In genomic region chr6:154002894-154003293, GRCh38 we compare ENCODE assay signal across 29 cellular contexts. TPM values are rescaled to one million over a fixed set of nuclear protein-coding genes. Genes with fewer than 3 reads are reported as not detected.
A peak's percentile ranks its signal among the peaks of the same experiment; 100 is the strongest.
DNase-seq lines count a peak whose midpoint lies in the region; ATAC-seq, FAIRE-seq and TF ChIP-seq lines count a peak whose summit lies in the region.
"Had no signal": no experiment of that assay in that cellular context is flagged by ENCODE, and none has a peak within 500 bp of the region (broad histone marks: within the 10 kb centered on the region; RNA-seq: fewer than 3 reads in every experiment).

No MANE protein-coding gene starts in this region.

- no peak overlapping the region for H4K5ac ChIP-seq in H1 (ENCODE audit: insufficient read length, low read depth, low read length)

- TF ChIP-seq RAD21 in H1 (IDR thresholded peaks at IDR 0.05 in 1 of 2, conservative IDR thresholded peaks at IDR 0.05 in 1 of 2; ENCODE audit: low read depth in 2 of 2, low read length in 2 of 2), result no peak

- H2BK120ac ChIP-seq in H1 (replicated peaks; ENCODE audit: low read depth, low read length), result no peak overlapping the region

- H3K4me2 ChIP-seq in H1 (ENCODE audit: insufficient read depth in 1 of 2, low read depth in 2 of 2, low read length in 2 of 2), result no peak overlapping the region
- H3K4me2 ChIP-seq: BLaER1 had no signal

- no peak overlapping the region for H2BK5ac ChIP-seq in H1 (ENCODE audit: low read depth, low read length)

- H2BK15ac ChIP-seq in H1 (ENCODE audit: low read length), result no peak overlapping the region

- no peak for TF ChIP-seq EP300 in H1 (IDR thresholded peaks at IDR 0.05; ENCODE audit: borderline replicate concordance in 1 of 2, low read depth in 2 of 2, low read length in 2 of 2)

- no peak overlapping the region for H3K4ac ChIP-seq in H1 (replicated peaks; ENCODE audit: insufficient read length, low read depth, low read length)

- no peaks in the 10 kb centered on the region for H3K36me3 ChIP-seq in H1 (ENCODE audit: control insufficient read depth in 2 of 4, insufficient read depth in 4 of 4, low read length in 3 of 4)
- H3K36me3 ChIP-seq: BE2C, BLaER1 had no signal

- no peak overlapping the region for H3K23ac ChIP-seq in H1 (ENCODE audit: insufficient read length)

- H3K9me3 ChIP-seq in H1 (ENCODE audit: insufficient read depth in 2 of 2, low read depth in 1 of 2, low read length in 1 of 2), result no peaks in the 10 kb centered on the region
- H3K9me3 ChIP-seq: BE2C had no signal

- no peak for TF ChIP-seq POLR2A in H1 (IDR thresholded peaks at IDR 0.05; ENCODE audit: control extremely low read depth in 1 of 2, low read depth in 2 of 2, low read length in 2 of 2)

- H3K79me1 ChIP-seq in H1 (ENCODE audit: low read depth, low read length), result no peaks in the 10 kb centered on the region

- H4K20me1 ChIP-seq in H1 (replicated peaks in 1 of 2; ENCODE audit: control insufficient read depth in 1 of 2, insufficient read depth in 2 of 2, low read length in 2 of 2), result no peaks in the 10 kb centered on the region
- H4K20me1 ChIP-seq: BLaER1 had no signal

- no peaks in the 10 kb centered on the region for H3K36me3 Mint-ChIP-seq in stimulated activated effector memory CD8-positive, alpha-beta T cell treated with anti-CD3 and anti-CD28 coated beads, Interleukin-12 subunit alpha, Interleukin-12 subunit beta, amount 100 ng/mL, for 72 hours
- no peaks in the 10 kb centered on the region for H3K36me3 Mint-ChIP-seq in natural killer cell
- H3K36me3 Mint-ChIP-seq: CD14-positive monocyte; CD4-positive, CD25-positive, alpha-beta regulatory T cell; CD8-positive, alpha-beta memory T cell had no signal

- no peak overlapping the region for H3K4me3 ChIP-seq in H1 (ENCODE audit: extremely low read depth in 1 of 4, insufficient read depth in 2 of 4, low read depth in 3 of 4, low read length in 4 of 4)
- H3K4me3 ChIP-seq: BLaER1, GM12878 had no signal

- H3K4me1 Mint-ChIP-seq in stimulated activated effector memory CD8-positive, alpha-beta T cell treated with anti-CD3 and anti-CD28 coated beads, Interleukin-12 subunit alpha, Interleukin-12 subunit beta, amount 100 ng/mL, for 72 hours, result no peaks in the 10 kb centered on the region
- H3K4me1 Mint-ChIP-seq in natural killer cell, result no peaks in the 10 kb centered on the region
- H3K4me1 Mint-ChIP-seq: CD14-positive monocyte; CD4-positive, alpha-beta memory T cell; CD4-positive, CD25-positive, alpha-beta regulatory T cell; CD8-positive, alpha-beta memory T cell had no signal

- H3K18ac ChIP-seq in H1 (ENCODE audit: extremely low read depth, low read length), result no peak overlapping the region

- WGBS in H1 (ENCODE audit: extremely low coverage in 1 of 2, insufficient coverage in 1 of 2, insufficient read length in 1 of 2, insufficient replicate concordance in 2 of 2, low coverage in 1 of 2, low lambda C conversion rate in 2 of 2, missing lambda C conversion rate in 1 of 2), 2 experiments, result 95% methylated on average over 5 of the region's 5 CpGs; no CpG with 5 or more reads in 1 of the 2 experiments

- H3K27me3 ChIP-seq in H1 (replicated peaks in 1 of 4; ENCODE audit: control insufficient read depth in 3 of 4, extremely low read depth in 1 of 4, insufficient read depth in 3 of 4, low read length in 3 of 4), result no peaks in the 10 kb centered on the region
- H3K27me3 ChIP-seq: BE2C, BLaER1 had no signal

- H4K91ac ChIP-seq in H1 (replicated peaks; ENCODE audit: insufficient read length, low read length), result no peak overlapping the region

- H3K9me3 Mint-ChIP-seq in stimulated activated effector memory CD8-positive, alpha-beta T cell treated with anti-CD3 and anti-CD28 coated beads, Interleukin-12 subunit alpha, Interleukin-12 subunit beta, amount 100 ng/mL, for 72 hours, result no peaks in the 10 kb centered on the region
- H3K9me3 Mint-ChIP-seq in natural killer cell, result peaks cover 4 to 9% of the 10 kb centered on the region in 2 donors

- H2BK20ac ChIP-seq in H1 (ENCODE audit: low read length), result no peak overlapping the region

- H3K4me3 Mint-ChIP-seq in stimulated activated effector memory CD8-positive, alpha-beta T cell treated with anti-CD3 and anti-CD28 coated beads, Interleukin-12 subunit alpha, Interleukin-12 subunit beta, amount 100 ng/mL, for 72 hours, result no peak overlapping the region
- no peak overlapping the region for H3K4me3 Mint-ChIP-seq in natural killer cell
- H3K4me3 Mint-ChIP-seq: CD14-positive monocyte; CD4-positive, alpha-beta memory T cell; CD4-positive, CD25-positive, alpha-beta regulatory T cell; CD8-positive, alpha-beta memory T cell had no signal

- no peak overlapping the region for H2AFZ ChIP-seq in H1 (ENCODE audit: low read length)

- TF ChIP-seq CTCF in H1 (IDR thresholded peaks at IDR 0.05; ENCODE audit: control extremely low read depth in 1 of 3, insufficient read depth in 1 of 3, low read depth in 1 of 3, low read length in 3 of 3) (no peak), natural killer cell (IDR thresholded peaks at IDR 0.05) (no peak)

- no peaks in the 10 kb centered on the region for H3K79me2 ChIP-seq in H1 (ENCODE audit: control insufficient read depth in 1 of 2, insufficient read depth in 2 of 2, low read length in 2 of 2)

- H3K9ac ChIP-seq in H1 (replicated peaks in 1 of 4; ENCODE audit: extremely low read depth in 1 of 4, low read depth in 3 of 4, low read length in 3 of 4), result no peak overlapping the region
- H3K9ac ChIP-seq: BLaER1 had no signal

- H3K27ac Mint-ChIP-seq in stimulated activated effector memory CD8-positive, alpha-beta T cell treated with anti-CD3 and anti-CD28 coated beads, Interleukin-12 subunit alpha, Interleukin-12 subunit beta, amount 100 ng/mL, for 72 hours, result no peak overlapping the region
- H3K27ac Mint-ChIP-seq in natural killer cell, result no peak overlapping the region
- H3K27ac Mint-ChIP-seq: CD14-positive monocyte; CD4-positive, alpha-beta memory T cell; CD4-positive, CD25-positive, alpha-beta regulatory T cell; CD8-positive, alpha-beta memory T cell had no signal

- H3K27me3 Mint-ChIP-seq in natural killer cell (ENCODE audit: low read depth in 2 of 2), result no peaks in the 10 kb centered on the region

- no peak for FAIRE-seq in H1 (lab: Jason Lieb, UNC)
- FAIRE-seq: A204.1, GM12878, GM12892, GM18507 had no signal

- DNase-seq in H1 (ENCODE audit: low read depth in 1 of 2, low spot score in 2 of 2) (no peak), amniotic stem cell (lab: John Stamatoyannopoulos, UW) (no peak), left colon (no peak), natural killer cell (no peak)
- DNase-seq in stimulated activated effector memory CD8-positive, alpha-beta T cell treated with anti-CD3 and anti-CD28 coated beads, Interleukin-12 subunit alpha, Interleukin-12 subunit beta, amount 100 ng/mL, for 72 hours (ENCODE audit: low spot score in 2 of 2), result no peak
- DNase-seq: 8988T; ACHN; BE2C; CD4-positive, CD25-positive, alpha-beta regulatory T cell; CD8-positive, alpha-beta memory T cell; COR-L47; DMS 273 treated with DMSO at 0.1 percent for 48 hours; DMS153; DMS53; DMS79; DND-41; EL; GDM1 had no signal

- intact Hi-C loops in left colon (cut with DNase I, micrococcal nuclease), result no loop called here
- intact Hi-C loops in natural killer cell (cut with micrococcal nuclease), result no loop called here

- no peak overlapping the region for H2BK12ac ChIP-seq in H1 (ENCODE audit: low read depth, low read length)

- no peak overlapping the region for H2AK5ac ChIP-seq in H1 (ENCODE audit: low read depth, low read length)

- no peak overlapping the region for H3K27ac ChIP-seq in H1 (ENCODE audit: low read depth, low read length)
- H3K27ac ChIP-seq: BLaER1 had no signal

- H3K23me2 ChIP-seq in H1 (ENCODE audit: low read depth, low read length), result no peaks in the 10 kb centered on the region; the same call in 1 of the 2 replicates

- H4K8ac ChIP-seq in H1 (ENCODE audit: extremely low read depth, insufficient read depth, low read length), result peak overlapping the region; percentile 25; the same call in 1 of the 2 replicates

- no peak overlapping the region for H3K56ac ChIP-seq in H1 (replicated peaks; ENCODE audit: insufficient read length, low read depth, low read length)

- peaks cover 0 to 3% (median 0%) of the 10 kb centered on the region in 4 experiments; a peak in 2 of 7 replicates for H3K4me1 ChIP-seq in H1 (replicated peaks in 1 of 4; ENCODE audit: control insufficient read depth in 3 of 4, insufficient read depth in 4 of 4, low read length in 3 of 4)
- H3K4me1 ChIP-seq: BE2C, BLaER1 had no signal

- POLR2A ChIA-PET in H1 (lab: Charles Lee; ENCODE audit: partially characterized antibody), result no interaction called here

- CTCF ChIA-PET in H1 (lab: Charles Lee; ENCODE audit: partially characterized antibody), result interaction anchor here (0.6 to 2.0 kb wide), 3 partner anchors 10 to 189 kb away, joined by 3 to 6 read pairs (median 4); no protein-coding TSS in a partner anchor

- ATAC-seq in stimulated activated effector memory CD8-positive, alpha-beta T cell treated with anti-CD3 and anti-CD28 coated beads, Interleukin-12 subunit alpha, Interleukin-12 subunit beta, amount 100 ng/mL, for 72 hours, result peak; percentile 13
- ATAC-seq in left colon (no peak), natural killer cell (no peak)
- ATAC-seq: GM12878 had no signal

- no peak overlapping the region for H3K14ac ChIP-seq in H1 (ENCODE audit: insufficient read length)

TF ChIP-seq in H1, 55 proteins besides CTCF, POLR2A, EP300 and RAD21:
- no peak for TF ChIP-seq POLR2AphosphoS5 (IDR thresholded peaks at IDR 0.05; ENCODE audit: low read depth, low read length)
- no peak for TF ChIP-seq NANOG (IDR thresholded peaks at IDR 0.05; ENCODE audit: insufficient read depth, low read depth, low read length, poor library complexity, severe bottlenecking)
- no peak for TF ChIP-seq SAP30 (IDR thresholded peaks at IDR 0.05; ENCODE audit: insufficient read depth, insufficient replicate concordance, low read length)
TF ChIP-seq in H1: peak in this region for 0.

RNA-seq across cellular contexts. Expression of gene OPRM1, which starts 36.1 kb away (rescaled TPM):
- not detected in 2 replicates for total RNA-seq in H1 (2021; fragmentation: NEBNext Ultra II Directional; extraction: Animal tissue kit (Norgen Biotek cat#: 25700))
- not detected in 2 replicates for polyA plus RNA-seq in H1 (2011; rRNA removed)
- polyA plus RNA-seq in H1 (2011; cell fraction: cytosol; rRNA removed), result not detected
- not detected for polyA plus RNA-seq in H1 (2011; cell fraction: nucleus; rRNA removed)
- not detected in 4 replicates for polyA plus RNA-seq in H1 (2012, experiment 1 of 2)
- polyA plus RNA-seq in H1 (2012, experiment 2 of 2), result not detected
- polyA plus RNA-seq in H1 (2013, experiment 1 of 2), result not detected
- polyA plus RNA-seq in H1 (2013, experiment 2 of 2), result not detected
- polyA minus RNA-seq in H1 (2011; rRNA and poly(A)+ RNA removed), result not detected in 2 replicates
- not detected for polyA minus RNA-seq in H1 (2011; cell fraction: cytosol; rRNA and poly(A)+ RNA removed)
- polyA minus RNA-seq in H1 (2011; cell fraction: nucleus; rRNA and poly(A)+ RNA removed), result not detected
- total RNA-seq in left colon (not detected), natural killer cell (not detected)
- total RNA-seq: A673; CD4-positive, alpha-beta memory T cell; CD4-positive, CD25-positive, alpha-beta regulatory T cell; CD8-positive, alpha-beta memory T cell; Daoy; G401; GM12878 had no signal
- polyA plus RNA-seq: AG04450; CD14-positive monocyte; CD4-positive, alpha-beta memory T cell; CD4-positive, CD25-positive, alpha-beta regulatory T cell; CD8-positive, alpha-beta memory T cell; GM12878 had no signal
